8 cellular contexts compared by ENCODE assay signal in genomic region chr17:38871247-38871991, GRCh38. TPM values are rescaled to one million over a fixed set of nuclear protein-coding genes. Genes with fewer than 3 reads are reported as not detected.
DNase-seq lines count a peak whose midpoint lies in the region; TF ChIP-seq lines count a peak whose summit lies in the region.

No MANE protein-coding gene starts in this region.

- no peaks in the 10 kb centered on the region for H3K36me3 ChIP-seq in adrenal gland (replicated peaks in 1 of 2)
- H3K36me3 ChIP-seq in iPS DF 6.9 (ENCODE audit: control insufficient read depth, insufficient read depth, low read length), result no peaks in the 10 kb centered on the region; the same call in 1 of the 2 replicates
- peaks cover 0 to 2% (median 0%) of the 10 kb centered on the region in 3 donors for H3K36me3 ChIP-seq in skeletal muscle tissue (ENCODE audit: control insufficient read depth in 3 of 3, insufficient read depth in 3 of 3, low read length in 3 of 3)

- WGBS in adrenal gland, 4 donors, result 3 to 15% (median 14%) methylated on average over 8 to 11 of the region's 11 CpGs
- no CpG with 5 or more reads among the region's 11 CpGs for WGBS in iPS DF 6.9 (ENCODE audit: insufficient coverage, insufficient read length)

- no peaks in the 10 kb centered on the region for H3K27me3 ChIP-seq in adrenal gland
- H3K27me3 ChIP-seq in iPS DF 6.9 (ENCODE audit: control insufficient read depth, insufficient read depth, low read length), result no peaks in the 10 kb centered on the region
- H3K27me3 ChIP-seq in skeletal muscle tissue (ENCODE audit: control insufficient read depth in 3 of 3, insufficient read depth in 3 of 3, low read length in 3 of 3), result no peaks in the 10 kb centered on the region

- peaks cover 50 to 62% of the 10 kb centered on the region in 2 donors for H3K4me1 ChIP-seq in adrenal gland (replicated peaks in 1 of 2)
- H3K4me1 ChIP-seq in iPS DF 6.9 (ENCODE audit: control insufficient read depth, insufficient read depth, low read length), result peaks cover 7% of the 10 kb centered on the region; the same call in 1 of the 2 replicates
- H3K4me1 ChIP-seq in skeletal muscle tissue (ENCODE audit: control insufficient read depth in 3 of 3, insufficient read depth in 3 of 3, low read length in 3 of 3), result peaks cover 45 to 64% (median 52%) of the 10 kb centered on the region in 3 donors

- no peak for TF ChIP-seq CTCF in AG04449 (IDR thresholded peaks at IDR 0.05; ENCODE audit: insufficient read depth, low read length, missing control alignments)
- peak in 1 of 6 experiments; percentile 14 for TF ChIP-seq CTCF in adrenal gland (IDR thresholded peaks at IDR 0.05)

- peak overlapping the region; percentile 65 to 99 (median 68) for H3K9ac ChIP-seq in skeletal muscle tissue (ENCODE audit: low read depth in 1 of 3, low read length in 3 of 3)

- CTCF ChIA-PET in AG04449 (lab: Yijun Ruan, JAX), result interaction anchor here (0.7 to 2.2 kb wide), 4 partner anchors 10 to 281 kb away, joined by 3 to 12 read pairs (median 6); no protein-coding TSS in a partner anchor

- peak in 1 of 2 donors; percentile 65 for TF ChIP-seq POLR2A in adrenal gland (IDR thresholded peaks at IDR 0.05)

- intact Hi-C loops in adrenal gland (cut with DNase I), result loop anchor here in 1 of 2 donors (10.0 kb wide), 1 partner anchor 283 kb away; the partner anchor contains the start of gene PLXDC1

- H3K9me3 ChIP-seq in adrenal gland (replicated peaks in 1 of 3) (no peaks in the 10 kb centered on the region), iPS DF 6.9 (ENCODE audit: control insufficient read depth, insufficient read depth, low read length) (no peaks in the 10 kb centered on the region), skeletal muscle tissue (ENCODE audit: control insufficient read depth in 3 of 3, low read length in 3 of 3) (no peaks in the 10 kb centered on the region)

- peak overlapping the region; percentile 99 for H3K4me3 ChIP-seq in AG04449 (ENCODE audit: low read depth, low read length)
- H3K4me3 ChIP-seq in adrenal gland, result peak overlapping the region in 3 of 4 donors; percentile 46 to 98 (median 97)
- peak overlapping the region; percentile 50; the same call in 1 of the 2 replicates for H3K4me3 ChIP-seq in iPS DF 6.9 (ENCODE audit: low read length)
- H3K4me3 ChIP-seq in skeletal muscle tissue (ENCODE audit: low read length in 3 of 3), result peak overlapping the region; percentile 75 to 97 (median 97)

- H3K27ac ChIP-seq in adrenal gland, result peak overlapping the region in 4 of 5 donors; percentile 85 to 95 (median 90)
- H3K27ac ChIP-seq in iPS DF 6.9 (ENCODE audit: low read length), result no peak overlapping the region
- peak overlapping the region; percentile 54 for H3K27ac ChIP-seq in skeletal muscle tissue (ENCODE audit: low read depth, low read length)

- DNase-seq in AG04449 (ENCODE audit: low read depth, low spot score) (no peak), HCEC 1CT (peak; percentile 85), SW 1271 (lab: John Stamatoyannopoulos, UW) (peak; percentile 63 to 78), adrenal gland (peak; percentile 79 to 92 (median 89)), iPS DF 6.9 (ENCODE audit: low read depth, low spot score) (no peak), cortex of kidney (lab: John Stamatoyannopoulos, UW) (no peak), NCI-H2107 treated with DMSO at 0.1 percent for 48 hours (lab: John Stamatoyannopoulos, UW; ENCODE audit: unreplicated experiment) (no peak)

- POLR2A ChIA-PET in AG04449 (lab: Yijun Ruan, JAX), result interaction anchor here (0.6 to 5.0 kb wide), 9 partner anchors 10 to 282 kb away, joined by 3 to 57 read pairs (median 8); partner anchors contain the start of genes CWC25, PSMB3 and RPL23

RNA-seq across cellular contexts. Expression of gene LASP1, which starts 1.6 kb away (rescaled TPM):
- total RNA-seq in adrenal gland (100 to 1,000 TPM in 5 of 8 donors, 10 to 100 TPM in 3; 73.4 to 123 (median 104) TPM), skeletal muscle tissue (37.1 TPM)
- polyA plus RNA-seq in adrenal gland, result 10 to 100 TPM; 36.3 to 65.1 (median 43.3) TPM

RNA-seq across cellular contexts. Expression of gene RPL23, which starts 17.9 kb away (rescaled TPM):
- total RNA-seq in adrenal gland, result 1,000 to 10,000 TPM in 6 of 8 donors, 100 to 1,000 TPM in 2; 927 to 1,685 (median 1,368) TPM
- 1,000 to 10,000 TPM; 2,027 to 3,246 (median 2,815) TPM for polyA plus RNA-seq in adrenal gland
- 2,779 TPM for total RNA-seq in skeletal muscle tissue

RNA-seq across cellular contexts. Expression of gene CWC25, which starts 46.3 kb away (rescaled TPM):
- total RNA-seq in adrenal gland (10 to 100 TPM in 7 of 8 donors, 1 to 10 TPM in 1; 4.5 to 21.8 (median 14.3) TPM), skeletal muscle tissue (12.0 TPM)
- 10 to 100 TPM; 20.7 to 47.8 (median 33.1) TPM for polyA plus RNA-seq in adrenal gland

Comparison
In these comparisons a context has a peak if more than half of its experiments do, and no peak if none do; other contexts are left out.
1. DNase-seq: peak in HCEC 1CT (single experiment), SW 1271 (2 of 2) and adrenal gland (7 of 7); none in AG04449 (single experiment), iPS DF 6.9 (single experiment), cortex of kidney (single experiment) and NCI-H2107 treated with DMSO at 0.1 percent for 48 hours (single experiment).
2. Peak in every context shown above with its lines, with median percentiles within 50 percentile points of each other: H3K4me3 ChIP-seq.